Comparison of ENCODE assay signal across 10 cellular contexts in genomic region chr19:2611483-2612464, GRCh38.
DNase-seq lines count a peak whose midpoint lies in the region; ATAC-seq, FAIRE-seq and TF ChIP-seq lines count a peak whose summit lies in the region.
"Had no signal": no experiment of that assay in that cellular context is flagged by ENCODE, and none has a peak within 500 bp of the region (broad histone marks: within the 10 kb centered on the region; RNA-seq: fewer than 3 reads in every experiment).

No MANE protein-coding gene starts in this region.

- H3K4me3 Mint-ChIP-seq in activated CD4-positive, alpha-beta T cell treated with anti-CD3 and anti-CD28 coated beads for 36 hours = peak overlapping the region; percentile 71
- H3K4me3 Mint-ChIP-seq in activated CD4-positive, alpha-beta memory T cell treated with anti-CD3 and anti-CD28 coated beads for 36 hours = peak overlapping the region; percentile 78

- H3K4me3 ChIP-seq in hepatocyte = no peak overlapping the region
- no peak overlapping the region for H3K4me3 ChIP-seq in tibial artery

- H3K4me1 ChIP-seq in hepatocyte (ENCODE audit: insufficient read depth) (no peaks in the 10 kb centered on the region), tibial artery (peaks cover 0 to 23% (median 18%) of the 10 kb centered on the region in 4 donors)

- H3K79me2 ChIP-seq in hepatocyte = no peaks in the 10 kb centered on the region

- intact Hi-C loops in activated CD4-positive, alpha-beta T cell treated with anti-CD3 and anti-CD28 coated beads for 36 hours (cut with DNase I, micrococcal nuclease) = loop anchor here (1.0 to 10.0 kb wide), 7 partner anchors 25 to 457 kb away; partner anchors contain the start of genes AP3D1 (in 1 of the 2), PLEKHJ1 (in 1 of the 2) and SF3A2 (in 1 of the 2)
- intact Hi-C loops in activated CD4-positive, alpha-beta memory T cell treated with anti-CD3 and anti-CD28 coated beads for 36 hours (cut with micrococcal nuclease) = loop anchor here (2.0 to 5.0 kb wide), 3 partner anchors 34 to 217 kb away; no protein-coding TSS in a partner anchor
- intact Hi-C loops in tibial artery (cut with DNase I; ENCODE audit: low total_unique reads) = loop anchor here (1.0 to 5.0 kb wide), 2 partner anchors 34 to 137 kb away; no protein-coding TSS in a partner anchor

- no peaks in the 10 kb centered on the region for H3K9me3 Mint-ChIP-seq in activated CD4-positive, alpha-beta T cell treated with anti-CD3 and anti-CD28 coated beads for 36 hours (ENCODE audit: low read depth)
- peaks cover 4% of the 10 kb centered on the region for H3K9me3 Mint-ChIP-seq in activated CD4-positive, alpha-beta memory T cell treated with anti-CD3 and anti-CD28 coated beads for 36 hours

- WGBS in hepatocyte (ENCODE audit: low lambda C conversion rate, missing lambda C conversion rate) = 75% methylated on average over 34 of the region's 34 CpGs

- ATAC-seq in activated CD4-positive, alpha-beta T cell treated with anti-CD3 and anti-CD28 coated beads for 36 hours = no peak
- ATAC-seq in GM21390 (IDR thresholded peaks at IDR 0.05; ENCODE audit: unreplicated experiment) = no peak
- ATAC-seq in HG02885 (IDR thresholded peaks at IDR 0.05; ENCODE audit: poor library complexity, unreplicated experiment) = no peak

- H3K9me3 ChIP-seq in hepatocyte (ENCODE audit: low read depth) = no peaks in the 10 kb centered on the region
- no peaks in the 10 kb centered on the region for H3K9me3 ChIP-seq in tibial artery

- H2AFZ ChIP-seq in hepatocyte = no peak overlapping the region

- peaks cover 53% of the 10 kb centered on the region for H3K4me1 Mint-ChIP-seq in activated CD4-positive, alpha-beta T cell treated with anti-CD3 and anti-CD28 coated beads for 36 hours
- H3K4me1 Mint-ChIP-seq in activated CD4-positive, alpha-beta memory T cell treated with anti-CD3 and anti-CD28 coated beads for 36 hours (ENCODE audit: low read depth) = peaks cover 40% of the 10 kb centered on the region

- no peak overlapping the region for H3K27ac Mint-ChIP-seq in activated CD4-positive, alpha-beta T cell treated with anti-CD3 and anti-CD28 coated beads for 36 hours
- H3K27ac Mint-ChIP-seq in activated CD4-positive, alpha-beta memory T cell treated with anti-CD3 and anti-CD28 coated beads for 36 hours = no peak overlapping the region
- H3K27ac Mint-ChIP-seq: H9 had no signal

- CTCF ChIA-PET in activated CD4-positive, alpha-beta T cell treated with anti-CD3 and anti-CD28 coated beads for 36 hours (lab: Charles Lee) = interaction anchor here (0.6 to 5.0 kb wide), 25 partner anchors 9 to 531 kb away, joined by 3 to 65 read pairs (median 4); partner anchors contain the start of genes GADD45B and LMNB2
- CTCF ChIA-PET in activated CD4-positive, alpha-beta memory T cell treated with anti-CD3 and anti-CD28 coated beads for 36 hours (lab: Charles Lee) = interaction anchor here (0.6 to 9.5 kb wide), 48 partner anchors 8 to 658 kb away, joined by 3 to 174 read pairs (median 5); partner anchors contain the start of genes GADD45B, LMNB2, LSM7 and PEAK3

- H3K27me3 ChIP-seq in hepatocyte (no peaks in the 10 kb centered on the region), tibial artery (peaks cover 0 to 18% of the 10 kb centered on the region in 2 donors)

- H3K36me3 ChIP-seq in hepatocyte (replicated peaks; ENCODE audit: insufficient read depth, low read depth) = no peaks in the 10 kb centered on the region
- no peaks in the 10 kb centered on the region for H3K36me3 ChIP-seq in tibial artery

- H3K36me3 Mint-ChIP-seq in activated CD4-positive, alpha-beta T cell treated with anti-CD3 and anti-CD28 coated beads for 36 hours (ENCODE audit: low read depth) = no peaks in the 10 kb centered on the region
- no peaks in the 10 kb centered on the region for H3K36me3 Mint-ChIP-seq in activated CD4-positive, alpha-beta memory T cell treated with anti-CD3 and anti-CD28 coated beads for 36 hours

- peak; percentile 43 for DNase-seq in activated CD4-positive, alpha-beta T cell treated with anti-CD3 and anti-CD28 coated beads for 36 hours
- no peak for DNase-seq in activated CD4-positive, alpha-beta T cell treated with anti-CD3 and anti-CD28 coated beads, Interleukin-2, amount 50 U/mL, for 48 hours
- DNase-seq in activated CD4-positive, alpha-beta memory T cell treated with anti-CD3 and anti-CD28 coated beads for 36 hours = no peak
- DNase-seq in hepatocyte (ENCODE audit: low spot score) = no peak
- peak in 1 of 2 donors; percentile 19 for DNase-seq in tibial artery
- DNase-seq in frontal cortex (ENCODE audit: low spot score in 2 of 2) = no peak
- DNase-seq: cortex of kidney had no signal

- H4K20me1 ChIP-seq in hepatocyte (ENCODE audit: insufficient read depth, poor library complexity, severe bottlenecking) = no peaks in the 10 kb centered on the region

- no peaks in the 10 kb centered on the region for H3K9me2 ChIP-seq in hepatocyte (replicated peaks; ENCODE audit: insufficient read depth)

- H3K4me2 ChIP-seq in hepatocyte = peak overlapping the region; percentile 75

- no peak for TF ChIP-seq CTCF in hepatocyte (IDR thresholded peaks at IDR 0.05; ENCODE audit: poor library complexity)
- TF ChIP-seq CTCF in tibial artery (IDR thresholded peaks at IDR 0.05) = no peak

- H3K27ac ChIP-seq in hepatocyte (no peak overlapping the region), tibial artery (peak overlapping the region; percentile 87 to 94)

- POLR2A ChIA-PET in activated CD4-positive, alpha-beta T cell treated with anti-CD3 and anti-CD28 coated beads for 36 hours (lab: Charles Lee) = interaction anchor here (0.6 to 4.8 kb wide), 4 partner anchors 78 to 136 kb away, joined by 3 to 55 read pairs (median 6); partner anchors contain the start of gene GADD45B
- POLR2A ChIA-PET in activated CD4-positive, alpha-beta memory T cell treated with anti-CD3 and anti-CD28 coated beads for 36 hours (lab: Charles Lee) = interaction anchor here (0.6 to 5.1 kb wide), 7 partner anchors 9 to 716 kb away, joined by 3 to 65 read pairs (median 3); partner anchors contain the start of gene GADD45B

- FAIRE-seq in frontal cortex (lab: Jason Lieb, UNC) = no peak

- peaks cover 4% of the 10 kb centered on the region for H3K27me3 Mint-ChIP-seq in activated CD4-positive, alpha-beta T cell treated with anti-CD3 and anti-CD28 coated beads for 36 hours
- peaks cover 17% of the 10 kb centered on the region for H3K27me3 Mint-ChIP-seq in activated CD4-positive, alpha-beta memory T cell treated with anti-CD3 and anti-CD28 coated beads for 36 hours
